ENCODE assay signal across 18 cellular contexts in the genomic region with DNA sequence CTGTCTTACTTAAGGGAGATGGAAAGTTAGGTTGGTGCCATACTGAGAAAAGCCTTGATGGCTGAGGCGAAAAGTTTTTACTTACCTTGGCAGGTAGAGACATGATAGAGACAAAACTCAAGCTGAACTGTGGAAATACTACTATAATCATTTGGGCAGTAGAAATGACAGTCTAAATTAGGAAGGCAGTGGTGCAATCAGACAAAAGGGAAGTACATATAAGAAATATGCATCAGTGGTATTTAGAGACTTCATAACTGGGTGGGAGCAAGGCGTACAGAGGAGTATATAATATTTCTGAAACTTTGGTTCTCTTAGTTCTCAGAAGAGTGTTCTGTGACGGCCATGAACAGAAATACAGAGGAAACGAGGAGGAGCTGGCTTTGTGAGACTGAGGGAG. TPM values are rescaled to one million over a fixed set of nuclear protein-coding genes. Genes with fewer than 3 reads are reported as not detected.
DNase-seq lines count a peak whose midpoint lies in the region; ATAC-seq and FAIRE-seq lines count a peak whose summit lies in the region.
"Had no signal": no experiment of that assay in that cellular context is flagged by ENCODE, and none has a peak within 500 bp of the region (broad histone marks: within the 10 kb centered on the region; RNA-seq: fewer than 3 reads in every experiment).

No MANE protein-coding gene starts in this region.

- H3K4me2 ChIP-seq in Karpas-422 (ENCODE audit: low read depth, low read length, poor library complexity, severe bottlenecking), result peak overlapping the region; percentile 30

- H3K9ac ChIP-seq in Karpas-422 (ENCODE audit: low read length), result no peak overlapping the region

- peak overlapping the region; percentile 39 to 96 (median 87) for H3K27ac Mint-ChIP-seq in CD4-positive, CD25-positive, alpha-beta regulatory T cell
- peak overlapping the region; percentile 97 for H3K27ac Mint-ChIP-seq in T-helper 17 cell
- peak overlapping the region; percentile 89 to 97 (median 92) for H3K27ac Mint-ChIP-seq in naive B cell

- peaks cover 4% of the 10 kb centered on the region for H3K27me3 Mint-ChIP-seq in CD4-positive, CD25-positive, alpha-beta regulatory T cell
- no peaks in the 10 kb centered on the region for H3K27me3 Mint-ChIP-seq in T-helper 17 cell
- no peaks in the 10 kb centered on the region for H3K27me3 Mint-ChIP-seq in naive B cell
- H3K27me3 Mint-ChIP-seq: stimulated activated naive CD8-positive, alpha-beta T cell treated with anti-CD3 and anti-CD28 coated beads, Interleukin-15, amount 100 ng/mL, for 72 hours had no signal

- ATAC-seq in CD4-positive, CD25-positive, alpha-beta regulatory T cell (ENCODE audit: low read depth in 2 of 2), result no peak
- no peak for ATAC-seq in T-helper 17 cell
- no peak for ATAC-seq in naive B cell (ENCODE audit: low read depth in 2 of 2)
- ATAC-seq: left cardiac atrium; right cardiac atrium; stimulated activated naive CD8-positive, alpha-beta T cell treated with anti-CD3 and anti-CD28 coated beads, Interleukin-15, amount 100 ng/mL, for 72 hours had no signal

- no peak for FAIRE-seq in RCC 7860 (lab: Jason Lieb, UNC)
- FAIRE-seq: endothelial cell of umbilical vein, HTR-8/SVneo, TTC549 had no signal

- H3K4me1 ChIP-seq in CD4-positive, CD25-positive, alpha-beta regulatory T cell (ENCODE audit: control insufficient read depth, insufficient read depth, low read length, poor library complexity, severe bottlenecking), result peaks cover 32% of the 10 kb centered on the region
- peaks cover 40% of the 10 kb centered on the region for H3K4me1 ChIP-seq in Karpas-422 (ENCODE audit: low read length)

- H2AFZ ChIP-seq in Karpas-422 (ENCODE audit: low read length), result peak overlapping the region; percentile 52

- no peak for DNase-seq in CD4-positive, CD25-positive, alpha-beta regulatory T cell
- DNase-seq in Karpas-422 (no peak), T-helper 17 cell (no peak), naive B cell (peak; percentile 25), RCC 7860 (ENCODE audit: low spot score) (no peak), dermis blood vessel endothelial cell (no peak), NCI-H2029 (lab: John Stamatoyannopoulos, UW) (no peak)
- no peak for DNase-seq in stimulated activated CD4-positive, alpha-beta T cell treated with anti-CD3 and anti-CD28 coated beads, Interleukin-4, amount 100 ng/mL, for 4 hours
- DNase-seq: left cardiac atrium; NCI-H446; right cardiac atrium; RPMI8226; stimulated activated CD4-positive, alpha-beta T cell treated with anti-CD3 and anti-CD28 coated beads, Interleukin-4, amount 100 ng/mL, for 24 hours; stimulated activated naive CD8-positive, alpha-beta T cell treated with anti-CD3 and anti-CD28 coated beads, Interleukin-15, amount 100 ng/mL, for 72 hours had no signal

- H3K27me3 ChIP-seq in CD4-positive, CD25-positive, alpha-beta regulatory T cell (ENCODE audit: control insufficient read depth, insufficient read depth, low read length), result no peaks in the 10 kb centered on the region
- no peaks in the 10 kb centered on the region for H3K27me3 ChIP-seq in Karpas-422 (ENCODE audit: low read length)

- no peaks in the 10 kb centered on the region for H3K9me3 ChIP-seq in CD4-positive, CD25-positive, alpha-beta regulatory T cell (ENCODE audit: control insufficient read depth in 2 of 2, low read length in 2 of 2)
- H3K9me3 ChIP-seq in Karpas-422 (ENCODE audit: low read length), result no peaks in the 10 kb centered on the region
- no peaks in the 10 kb centered on the region for H3K9me3 ChIP-seq in T-helper 17 cell (ENCODE audit: control insufficient read depth, low read length, poor library complexity, severe bottlenecking)

- H3K36me3 Mint-ChIP-seq in CD4-positive, CD25-positive, alpha-beta regulatory T cell, result no peaks in the 10 kb centered on the region
- H3K36me3 Mint-ChIP-seq in T-helper 17 cell (ENCODE audit: low read depth), result no peaks in the 10 kb centered on the region
- H3K36me3 Mint-ChIP-seq in naive B cell, result no peaks in the 10 kb centered on the region

- no peak overlapping the region for H3K4me3 ChIP-seq in CD4-positive, CD25-positive, alpha-beta regulatory T cell (ENCODE audit: low read depth, low read length)
- H3K4me3 ChIP-seq in Karpas-422 (ENCODE audit: low read length), result peak overlapping the region; percentile 11; the same call in 1 of the 2 replicates

- peaks cover 26% of the 10 kb centered on the region for H3K79me2 ChIP-seq in Karpas-422 (ENCODE audit: low read length)

- H3K9me3 Mint-ChIP-seq in CD4-positive, CD25-positive, alpha-beta regulatory T cell, result peaks cover 0 to 2% (median 0%) of the 10 kb centered on the region in 7 donors
- H3K9me3 Mint-ChIP-seq in naive B cell, result no peaks in the 10 kb centered on the region
- H3K9me3 Mint-ChIP-seq: stimulated activated naive CD8-positive, alpha-beta T cell treated with anti-CD3 and anti-CD28 coated beads, Interleukin-15, amount 100 ng/mL, for 72 hours had no signal

- H4K20me1 ChIP-seq in Karpas-422 (ENCODE audit: insufficient read depth, low read depth, low read length), result 0 out of 2 replicates have a peak, but pooled peaks cover 5% of the 10 kb centered on the region

- peaks cover 27 to 47% (median 35%) of the 10 kb centered on the region in 4 donors for H3K4me1 Mint-ChIP-seq in CD4-positive, CD25-positive, alpha-beta regulatory T cell
- H3K4me1 Mint-ChIP-seq in T-helper 17 cell (peaks cover 30% of the 10 kb centered on the region), naive B cell (peaks cover 36 to 50% (median 37%) of the 10 kb centered on the region in 3 donors)

- H3K27ac ChIP-seq in CD4-positive, CD25-positive, alpha-beta regulatory T cell (ENCODE audit: insufficient read depth, low read length, poor library complexity, severe bottlenecking), result peak overlapping the region; percentile 93
- peak overlapping the region; percentile 38 for H3K27ac ChIP-seq in Karpas-422 (ENCODE audit: low read length)
- H3K27ac ChIP-seq: C4-2B had no signal

- H3K36me3 ChIP-seq in CD4-positive, CD25-positive, alpha-beta regulatory T cell (ENCODE audit: control insufficient read depth, insufficient read depth, low read length), result no peaks in the 10 kb centered on the region
- no peaks in the 10 kb centered on the region for H3K36me3 ChIP-seq in Karpas-422 (ENCODE audit: insufficient read depth, low read length)

- no peaks in the 10 kb centered on the region; the same call in 1 of the 2 replicates for H3K9me2 ChIP-seq in Karpas-422 (replicated peaks; ENCODE audit: insufficient read depth, low read length)

- peak overlapping the region in 2 of 4 donors; percentile 48 to 88 for H3K4me3 Mint-ChIP-seq in CD4-positive, CD25-positive, alpha-beta regulatory T cell
- H3K4me3 Mint-ChIP-seq in T-helper 17 cell (peak overlapping the region; percentile 69), naive B cell (peak overlapping the region; percentile 70 to 97 (median 81))

RNA-seq across cellular contexts. Expression of a gene that starts 2.4 kb away (rescaled TPM):
- total RNA-seq in CD4-positive, CD25-positive, alpha-beta regulatory T cell, result 69.9 TPM
- polyA plus RNA-seq in CD4-positive, CD25-positive, alpha-beta regulatory T cell, result 10 to 100 TPM; 20.4 to 29.4 (median 25.5) TPM
- 72.3 and 117 TPM in 2 replicates for total RNA-seq in Karpas-422 (2014; rRNA removed; shearing (Covaris generic); ENCODE audit: low replicate concordance)
- total RNA-seq in T-helper 17 cell, result 10 to 100 TPM; 63.0 to 66.8 TPM
- polyA plus RNA-seq in naive B cell (ENCODE audit: low read depth in 6 of 6), result 10 to 100 TPM in 5 of 6 donors, 1 to 10 TPM in 1; 5.5 to 78.9 (median 37.0) TPM
- 61.6 and 64.0 TPM in 2 replicates for total RNA-seq in dermis blood vessel endothelial cell
